In genomic region chr15:70097337-70098169, GRCh38 we compare ENCODE assay signal across 8 cellular contexts. TPM values are rescaled to one million over a fixed set of nuclear protein-coding genes. Genes with fewer than 3 reads are reported as not detected.
DNase-seq lines count a peak whose midpoint lies in the region; ATAC-seq and TF ChIP-seq lines count a peak whose summit lies in the region.

TLE3 (minus strand) TSS chr15:70097917; CDS start chr15:70096798, 1,119 bp downstream.

- H3K9me3 Mint-ChIP-seq in nephron, result no peaks in the 10 kb centered on the region
- H3K9me3 Mint-ChIP-seq in stimulated activated naive CD8-positive, alpha-beta T cell treated with anti-CD3 and anti-CD28 coated beads, Interleukin-15, amount 100 ng/mL, for 72 hours, result no peaks in the 10 kb centered on the region

- peak within 1 kb of the TSS; percentile 94 to 98 (median 98) for H3K27ac Mint-ChIP-seq in nephron
- H3K27ac Mint-ChIP-seq in stimulated activated naive CD8-positive, alpha-beta T cell treated with anti-CD3 and anti-CD28 coated beads, Interleukin-15, amount 100 ng/mL, for 72 hours, result peak within 1 kb of the TSS; percentile 97 to 98

- peak; percentile 31 for TF ChIP-seq CTCF in fibroblast of pulmonary artery (IDR thresholded peaks at IDR 0.05; ENCODE audit: low read length, missing control alignments)
- peak; percentile 44 to 59 (median 59) for TF ChIP-seq CTCF in nephron (IDR thresholded peaks at IDR 0.05; ENCODE audit: unreplicated experiment in 3 of 3)

- peaks cover 19% of the 10 kb centered on the region for H3K36me3 Mint-ChIP-seq in nephron (ENCODE audit: low read depth)

- peaks cover 10% of the 10 kb centered on the region for H3K27me3 Mint-ChIP-seq in nephron (ENCODE audit: low read depth)
- H3K27me3 Mint-ChIP-seq in stimulated activated naive CD8-positive, alpha-beta T cell treated with anti-CD3 and anti-CD28 coated beads, Interleukin-15, amount 100 ng/mL, for 72 hours, result peaks cover 21% of the 10 kb centered on the region

- DNase-seq in ELF-1 (ENCODE audit: low read depth, low spot score) (peak; percentile 100), H4 (ENCODE audit: low spot score) (peak; percentile 98), LoVo (ENCODE audit: low spot score) (peak; percentile 99), fibroblast of pulmonary artery (ENCODE audit: low read depth) (peak; percentile 99)
- peak; percentile 96 for DNase-seq in activated effector memory CD4-positive, alpha-beta T cell treated with Interleukin-2 at 50 U/mL for 16 hours
- peak; percentile 96 to 98 for DNase-seq in stimulated activated naive CD8-positive, alpha-beta T cell treated with anti-CD3 and anti-CD28 coated beads, Interleukin-15, amount 100 ng/mL, for 72 hours

- peaks cover 51% of the 10 kb centered on the region for H3K4me1 Mint-ChIP-seq in nephron
- H3K4me1 Mint-ChIP-seq in stimulated activated naive CD8-positive, alpha-beta T cell treated with anti-CD3 and anti-CD28 coated beads, Interleukin-15, amount 100 ng/mL, for 72 hours, result peaks cover 60% of the 10 kb centered on the region

- TF ChIP-seq POLR2A in Raji (IDR thresholded peaks at IDR 0.05; ENCODE audit: insufficient read depth, low read depth, low read length), result peak; percentile 92

- peak; percentile 75 for ATAC-seq in stimulated activated naive CD8-positive, alpha-beta T cell treated with anti-CD3 and anti-CD28 coated beads, Interleukin-15, amount 100 ng/mL, for 72 hours

- peak within 1 kb of the TSS; percentile 98 to 100 (median 99) for H3K4me3 Mint-ChIP-seq in nephron
- H3K4me3 Mint-ChIP-seq in stimulated activated naive CD8-positive, alpha-beta T cell treated with anti-CD3 and anti-CD28 coated beads, Interleukin-15, amount 100 ng/mL, for 72 hours, result peak within 1 kb of the TSS; percentile 97 to 98

- peak within 1 kb of the TSS; percentile 88 for H3K4me3 ChIP-seq in fibroblast of pulmonary artery (replicated peaks; ENCODE audit: low read depth, low read length)

RNA-seq across cellular contexts. Expression of gene TLE3, which starts in this region (rescaled TPM):
- total RNA-seq in H4 (2014; rRNA removed; shearing (Covaris generic)), result 17.5 and 24.9 TPM in 2 replicates

Comparison
In these comparisons a context has a peak if more than half of its experiments do, and no peak if none do; other contexts are left out.
1. Peak in every context shown above with its lines: DNase-seq, ATAC-seq and H3K4me3 ChIP-seq.